In the genomic region with DNA sequence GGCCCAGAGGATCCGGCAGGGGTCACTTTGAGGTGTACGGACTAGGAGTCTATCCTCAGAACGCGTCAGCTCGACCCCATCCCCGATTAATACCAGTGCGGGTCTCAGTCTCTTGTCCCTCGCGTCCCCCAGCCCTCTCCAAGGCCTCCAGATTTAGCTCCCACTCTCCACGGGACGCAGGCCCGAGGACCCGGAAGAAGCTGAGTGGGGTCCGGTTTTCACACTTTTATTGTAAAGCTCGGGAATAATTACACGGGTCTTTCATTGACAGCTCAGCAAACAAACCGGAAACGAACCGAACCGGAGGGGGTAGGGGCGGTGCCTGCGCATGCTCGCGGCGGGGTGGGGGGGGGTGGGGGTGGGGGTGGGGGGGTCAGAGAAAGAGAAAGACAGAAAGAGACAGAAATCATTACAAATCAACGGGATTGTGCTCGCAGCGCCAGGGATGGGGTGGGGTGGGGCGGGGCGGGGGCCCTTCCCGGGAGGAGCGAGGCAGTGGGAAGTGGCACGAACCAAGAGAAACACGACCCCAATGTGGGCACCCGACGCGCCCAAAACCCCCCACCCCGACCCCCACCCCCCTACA, we compare ENCODE assay signal across 1 cellular context.
TF ChIP-seq lines count a peak whose summit lies in the region.

No MANE protein-coding gene starts in this region.

TF ChIP-seq in GM23338, 12 proteins besides CTCF, POLR2A, EP300 and RAD21 (continued from another document):
- TF ChIP-seq, protein P1, sequence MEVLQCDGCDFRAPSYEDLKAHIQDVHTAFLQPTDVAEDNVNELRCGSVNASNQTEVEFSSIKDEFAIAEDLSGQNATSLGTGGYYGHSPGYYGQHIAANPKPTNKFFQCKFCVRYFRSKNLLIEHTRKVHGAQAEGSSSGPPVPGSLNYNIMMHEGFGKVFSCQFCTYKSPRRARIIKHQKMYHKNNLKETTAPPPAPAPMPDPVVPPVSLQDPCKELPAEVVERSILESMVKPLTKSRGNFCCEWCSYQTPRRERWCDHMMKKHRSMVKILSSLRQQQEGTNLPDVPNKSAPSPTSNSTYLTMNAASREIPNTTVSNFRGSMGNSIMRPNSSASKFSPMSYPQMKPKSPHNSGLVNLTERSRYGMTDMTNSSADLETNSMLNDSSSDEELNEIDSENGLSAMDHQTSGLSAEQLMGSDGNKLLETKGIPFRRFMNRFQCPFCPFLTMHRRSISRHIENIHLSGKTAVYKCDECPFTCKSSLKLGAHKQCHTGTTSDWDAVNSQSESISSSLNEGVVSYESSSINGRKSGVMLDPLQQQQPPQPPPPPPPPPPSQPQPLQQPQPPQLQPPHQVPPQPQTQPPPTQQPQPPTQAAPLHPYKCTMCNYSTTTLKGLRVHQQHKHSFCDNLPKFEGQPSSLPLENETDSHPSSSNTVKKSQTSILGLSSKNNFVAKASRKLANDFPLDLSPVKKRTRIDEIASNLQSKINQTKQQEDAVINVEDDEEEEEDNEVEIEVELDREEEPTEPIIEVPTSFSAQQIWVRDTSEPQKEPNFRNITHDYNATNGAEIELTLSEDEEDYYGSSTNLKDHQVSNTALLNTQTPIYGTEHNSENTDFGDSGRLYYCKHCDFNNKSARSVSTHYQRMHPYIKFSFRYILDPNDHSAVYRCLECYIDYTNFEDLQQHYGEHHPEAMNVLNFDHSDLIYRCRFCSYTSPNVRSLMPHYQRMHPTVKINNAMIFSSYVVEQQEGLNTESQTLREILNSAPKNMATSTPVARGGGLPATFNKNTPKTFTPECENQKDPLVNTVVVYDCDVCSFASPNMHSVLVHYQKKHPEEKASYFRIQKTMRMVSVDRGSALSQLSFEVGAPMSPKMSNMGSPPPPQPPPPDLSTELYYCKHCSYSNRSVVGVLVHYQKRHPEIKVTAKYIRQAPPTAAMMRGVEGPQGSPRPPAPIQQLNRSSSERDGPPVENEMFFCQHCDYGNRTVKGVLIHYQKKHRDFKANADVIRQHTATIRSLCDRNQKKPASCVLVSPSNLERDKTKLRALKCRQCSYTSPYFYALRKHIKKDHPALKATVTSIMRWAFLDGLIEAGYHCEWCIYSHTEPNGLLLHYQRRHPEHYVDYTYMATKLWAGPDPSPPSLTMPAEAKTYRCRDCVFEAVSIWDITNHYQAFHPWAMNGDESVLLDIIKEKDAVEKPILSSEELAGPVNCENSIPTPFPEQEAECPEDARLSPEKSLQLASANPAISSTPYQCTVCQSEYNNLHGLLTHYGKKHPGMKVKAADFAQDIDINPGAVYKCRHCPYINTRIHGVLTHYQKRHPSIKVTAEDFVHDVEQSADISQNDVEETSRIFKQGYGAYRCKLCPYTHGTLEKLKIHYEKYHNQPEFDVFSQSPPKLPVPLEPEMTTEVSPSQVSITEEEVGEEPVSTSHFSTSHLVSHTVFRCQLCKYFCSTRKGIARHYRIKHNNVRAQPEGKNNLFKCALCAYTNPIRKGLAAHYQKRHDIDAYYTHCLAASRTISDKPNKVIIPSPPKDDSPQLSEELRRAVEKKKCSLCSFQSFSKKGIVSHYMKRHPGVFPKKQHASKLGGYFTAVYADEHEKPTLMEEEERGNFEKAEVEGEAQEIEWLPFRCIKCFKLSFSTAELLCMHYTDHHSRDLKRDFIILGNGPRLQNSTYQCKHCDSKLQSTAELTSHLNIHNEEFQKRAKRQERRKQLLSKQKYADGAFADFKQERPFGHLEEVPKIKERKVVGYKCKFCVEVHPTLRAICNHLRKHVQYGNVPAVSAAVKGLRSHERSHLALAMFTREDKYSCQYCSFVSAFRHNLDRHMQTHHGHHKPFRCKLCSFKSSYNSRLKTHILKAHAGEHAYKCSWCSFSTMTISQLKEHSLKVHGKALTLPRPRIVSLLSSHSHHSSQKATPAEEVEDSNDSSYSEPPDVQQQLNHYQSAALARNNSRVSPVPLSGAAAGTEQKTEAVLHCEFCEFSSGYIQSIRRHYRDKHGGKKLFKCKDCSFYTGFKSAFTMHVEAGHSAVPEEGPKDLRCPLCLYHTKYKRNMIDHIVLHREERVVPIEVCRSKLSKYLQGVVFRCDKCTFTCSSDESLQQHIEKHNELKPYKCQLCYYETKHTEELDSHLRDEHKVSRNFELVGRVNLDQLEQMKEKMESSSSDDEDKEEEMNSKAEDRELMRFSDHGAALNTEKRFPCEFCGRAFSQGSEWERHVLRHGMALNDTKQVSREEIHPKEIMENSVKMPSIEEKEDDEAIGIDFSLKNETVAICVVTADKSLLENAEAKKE (CRISPR knock-in tag; IDR thresholded peaks at IDR 0.05): no peak
- TF ChIP-seq, protein P2, sequence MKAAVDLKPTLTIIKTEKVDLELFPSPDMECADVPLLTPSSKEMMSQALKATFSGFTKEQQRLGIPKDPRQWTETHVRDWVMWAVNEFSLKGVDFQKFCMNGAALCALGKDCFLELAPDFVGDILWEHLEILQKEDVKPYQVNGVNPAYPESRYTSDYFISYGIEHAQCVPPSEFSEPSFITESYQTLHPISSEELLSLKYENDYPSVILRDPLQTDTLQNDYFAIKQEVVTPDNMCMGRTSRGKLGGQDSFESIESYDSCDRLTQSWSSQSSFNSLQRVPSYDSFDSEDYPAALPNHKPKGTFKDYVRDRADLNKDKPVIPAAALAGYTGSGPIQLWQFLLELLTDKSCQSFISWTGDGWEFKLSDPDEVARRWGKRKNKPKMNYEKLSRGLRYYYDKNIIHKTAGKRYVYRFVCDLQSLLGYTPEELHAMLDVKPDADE (IDR thresholded peaks at IDR 0.05): no peak
- TF ChIP-seq ZNF114 (CRISPR knock-in tag; IDR thresholded peaks at IDR 0.05) (no peak), CREB1 (CRISPR knock-in tag; IDR thresholded peaks at IDR 0.05; ENCODE audit: low read depth) (no peak), ZNF331 (CRISPR knock-in tag; IDR thresholded peaks at IDR 0.05; ENCODE audit: low read depth) (no peak), POLR2AphosphoS5 (IDR thresholded peaks at IDR 0.05; ENCODE audit: low read depth) (no peak), EZH2phosphoT487 (IDR thresholded peaks at IDR 0.05; ENCODE audit: unreplicated experiment) (no peak), STAT1 (IDR thresholded peaks at IDR 0.05; ENCODE audit: unreplicated experiment) (no peak), JUNB (IDR thresholded peaks at IDR 0.05; ENCODE audit: unreplicated experiment) (no peak)
- TF ChIP-seq, protein P3, sequence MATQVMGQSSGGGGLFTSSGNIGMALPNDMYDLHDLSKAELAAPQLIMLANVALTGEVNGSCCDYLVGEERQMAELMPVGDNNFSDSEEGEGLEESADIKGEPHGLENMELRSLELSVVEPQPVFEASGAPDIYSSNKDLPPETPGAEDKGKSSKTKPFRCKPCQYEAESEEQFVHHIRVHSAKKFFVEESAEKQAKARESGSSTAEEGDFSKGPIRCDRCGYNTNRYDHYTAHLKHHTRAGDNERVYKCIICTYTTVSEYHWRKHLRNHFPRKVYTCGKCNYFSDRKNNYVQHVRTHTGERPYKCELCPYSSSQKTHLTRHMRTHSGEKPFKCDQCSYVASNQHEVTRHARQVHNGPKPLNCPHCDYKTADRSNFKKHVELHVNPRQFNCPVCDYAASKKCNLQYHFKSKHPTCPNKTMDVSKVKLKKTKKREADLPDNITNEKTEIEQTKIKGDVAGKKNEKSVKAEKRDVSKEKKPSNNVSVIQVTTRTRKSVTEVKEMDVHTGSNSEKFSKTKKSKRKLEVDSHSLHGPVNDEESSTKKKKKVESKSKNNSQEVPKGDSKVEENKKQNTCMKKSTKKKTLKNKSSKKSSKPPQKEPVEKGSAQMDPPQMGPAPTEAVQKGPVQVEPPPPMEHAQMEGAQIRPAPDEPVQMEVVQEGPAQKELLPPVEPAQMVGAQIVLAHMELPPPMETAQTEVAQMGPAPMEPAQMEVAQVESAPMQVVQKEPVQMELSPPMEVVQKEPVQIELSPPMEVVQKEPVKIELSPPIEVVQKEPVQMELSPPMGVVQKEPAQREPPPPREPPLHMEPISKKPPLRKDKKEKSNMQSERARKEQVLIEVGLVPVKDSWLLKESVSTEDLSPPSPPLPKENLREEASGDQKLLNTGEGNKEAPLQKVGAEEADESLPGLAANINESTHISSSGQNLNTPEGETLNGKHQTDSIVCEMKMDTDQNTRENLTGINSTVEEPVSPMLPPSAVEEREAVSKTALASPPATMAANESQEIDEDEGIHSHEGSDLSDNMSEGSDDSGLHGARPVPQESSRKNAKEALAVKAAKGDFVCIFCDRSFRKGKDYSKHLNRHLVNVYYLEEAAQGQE (IDR thresholded peaks at IDR 0.05; ENCODE audit: unreplicated experiment): no peak
